ENCODE assay signal across 27 cellular contexts in the genomic region with DNA sequence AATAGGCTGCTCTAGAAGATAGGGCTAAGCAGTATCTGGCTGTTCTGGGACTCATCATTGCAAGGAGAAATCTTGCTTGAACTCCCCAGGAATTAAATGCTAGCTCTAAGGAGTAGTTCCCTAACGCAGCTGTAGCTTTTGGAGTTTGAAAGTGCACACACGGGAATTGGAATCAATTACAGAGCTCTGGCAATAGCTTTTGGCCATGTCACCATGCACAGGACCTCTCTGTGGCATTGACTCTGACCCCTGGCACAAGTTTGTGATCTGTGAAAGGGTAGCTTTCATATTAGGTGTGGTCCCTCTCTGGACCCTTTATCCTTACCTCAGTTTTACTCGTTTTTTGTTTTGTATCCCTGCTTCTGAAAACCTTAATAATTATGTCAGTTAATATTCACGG.
"Had no signal": no experiment of that assay in that cellular context is flagged by ENCODE, and none has a peak within 500 bp of the region (broad histone marks: within the 10 kb centered on the region; RNA-seq: fewer than 3 reads in every experiment).

No MANE protein-coding gene starts in this region.

- H3K4me3 ChIP-seq: colonic mucosa, coronary artery, dorsolateral prefrontal cortex, esophagus muscularis mucosa, esophagus squamous epithelium, gastrocnemius medialis, gastroesophageal sphincter, heart left ventricle, heart right ventricle had no signal

- H3K4me1 ChIP-seq: colonic mucosa, esophagus muscularis mucosa, esophagus squamous epithelium, gastroesophageal sphincter, heart left ventricle, heart right ventricle had no signal

- FAIRE-seq: colon, endometrium, endothelial cell of umbilical vein, frontal cortex had no signal

- DNase-seq: colonic mucosa; cortex of kidney; dermis blood vessel endothelial cell; dorsolateral prefrontal cortex; effector CD4-positive, alpha-beta T cell; effector CD8-positive, alpha-beta T cell; effector memory CD4-positive, alpha-beta T cell; effector memory CD8-positive, alpha-beta T cell; endodermal cell; erythroblast; esophagus squamous epithelium; foreskin fibroblast; foreskin melanocyte; gastrocnemius medialis; glutamatergic neuron; head of caudate nucleus; heart left ventricle; heart right ventricle had no signal

- ATAC-seq: effector memory CD8-positive, alpha-beta T cell; esophagus mucosa; gastrocnemius medialis; gastroesophageal sphincter; heart left ventricle; heart right ventricle had no signal

- H3K36me3 ChIP-seq: colonic mucosa, esophagus muscularis mucosa, esophagus squamous epithelium, gastrocnemius medialis, gastroesophageal sphincter, heart left ventricle, heart right ventricle had no signal

- H3K27ac ChIP-seq: colonic mucosa, coronary artery, dorsolateral prefrontal cortex, epithelial cell of prostate, esophagus muscularis mucosa, esophagus squamous epithelium, gastrocnemius medialis, gastroesophageal sphincter, heart left ventricle, heart right ventricle had no signal

- H3K9me3 ChIP-seq: colonic mucosa, esophagus muscularis mucosa, esophagus squamous epithelium, gastrocnemius medialis, gastroesophageal sphincter, heart left ventricle, heart right ventricle had no signal

- H3K27me3 ChIP-seq: colonic mucosa, esophagus muscularis mucosa, esophagus squamous epithelium, gastrocnemius medialis, gastroesophageal sphincter, heart left ventricle had no signal
